In genomic region chr15:80736571-80736970, GRCh38 we compare ENCODE assay signal across 23 cellular contexts. TPM values are rescaled to one million over a fixed set of nuclear protein-coding genes. Genes with fewer than 3 reads are reported as not detected.
DNase-seq lines count a peak whose midpoint lies in the region; TF ChIP-seq lines count a peak whose summit lies in the region.
"Had no signal": no experiment of that assay in that cellular context is flagged by ENCODE, and none has a peak within 500 bp of the region (broad histone marks: within the 10 kb centered on the region; RNA-seq: fewer than 3 reads in every experiment).

No MANE protein-coding gene starts in this region.

- H3K4me3 ChIP-seq in LNCaP clone FGC (ENCODE audit: low read depth, low read length) = no peak overlapping the region
- H3K4me3 ChIP-seq in fibroblast of lung (replicated peaks in 1 of 4; ENCODE audit: control extremely low read depth in 1 of 4, insufficient read depth in 1 of 4, low read depth in 3 of 4, low read length in 4 of 4) = no peak overlapping the region
- H3K4me3 ChIP-seq: lower lobe of right lung had no signal

- H3K36me3 Mint-ChIP-seq in nephron (ENCODE audit: low read depth) (peaks cover 19% of the 10 kb centered on the region), osteocyte (ENCODE audit: unreplicated experiment) (peaks cover 22% of the 10 kb centered on the region)
- H3K36me3 Mint-ChIP-seq: stimulated activated naive B cell treated with anti-CD40 and anti-IgM and Interleukin-4, amounts not matched to agents 10 μg/mL and 1 μg/mL and 100 μg/mL, for 72 hours had no signal

- no peaks in the 10 kb centered on the region for H3K27me3 Mint-ChIP-seq in nephron (ENCODE audit: low read depth)
- H3K27me3 Mint-ChIP-seq in osteocyte (ENCODE audit: unreplicated experiment) = no peaks in the 10 kb centered on the region
- H3K27me3 Mint-ChIP-seq: activated CD8-positive, alpha-beta T cell treated with anti-CD3 and anti-CD28 coated beads for 36 hours; CD4-positive, alpha-beta T cell; progenitor cell of endocrine pancreas; stimulated activated naive B cell treated with anti-CD40 and anti-IgM and Interleukin-4, amounts not matched to agents 10 μg/mL and 1 μg/mL and 100 μg/mL, for 72 hours had no signal

- H3K4me3 Mint-ChIP-seq in nephron = peak overlapping the region in 1 of 3 experiments; percentile 16
- no peak overlapping the region for H3K4me3 Mint-ChIP-seq in osteocyte (ENCODE audit: unreplicated experiment)
- H3K4me3 Mint-ChIP-seq: activated CD8-positive, alpha-beta T cell treated with anti-CD3 and anti-CD28 coated beads for 36 hours; CD4-positive, alpha-beta T cell; stimulated activated naive B cell treated with anti-CD40 and anti-IgM and Interleukin-4, amounts not matched to agents 10 μg/mL and 1 μg/mL and 100 μg/mL, for 72 hours had no signal

- peaks cover 5% of the 10 kb centered on the region for H3K36me3 ChIP-seq in fibroblast of lung (ENCODE audit: control insufficient read depth, insufficient read depth, low read length)
- H3K36me3 ChIP-seq: lower lobe of right lung had no signal

- DNase-seq in LNCaP clone FGC (ENCODE audit: low read depth) (peak; percentile 35), RPMI7951 (ENCODE audit: low read depth) (peak; percentile 11), fibroblast of lung (ENCODE audit: low read depth in 2 of 2) (peak; percentile 8 to 53), osteocyte (ENCODE audit: extremely low spot score, unreplicated experiment) (no peak), HCEC 1CT (no peak), anterior cingulate cortex (lab: John Stamatoyannopoulos, UW) (no peak), GM10266 (ENCODE audit: extremely low spot score) (no peak)
- DNase-seq: activated CD8-positive, alpha-beta T cell treated with anti-CD3 and anti-CD28 coated beads for 36 hours; activated gamma-delta T cell; activated T-cell treated with anti-CD3 and anti-CD28 coated beads for 4 hours; amniotic stem cell; CD4-positive, alpha-beta T cell; DMS153; islet precursor cell; lower lobe of right lung; NCI-H1092; NCI-H748 treated with DMSO at 0.1 percent for 48 hours; stimulated activated CD4-positive, alpha-beta T cell treated with anti-CD3 and anti-CD28 coated beads, Interleukin-2, amount 100 ng/mL, for 48 hours; stimulated activated naive B cell treated with anti-CD40 and anti-IgM and Interleukin-4, amounts not matched to agents 10 μg/mL and 1 μg/mL and 100 μg/mL, for 72 hours; T1000 had no signal

- no peak overlapping the region for H3K27ac ChIP-seq in fibroblast of lung (ENCODE audit: insufficient read depth, low read length)
- H3K27ac ChIP-seq: lower lobe of right lung had no signal

- no peak for TF ChIP-seq CTCF in LNCaP clone FGC (IDR thresholded peaks at IDR 0.05; ENCODE audit: control insufficient read depth, extremely low read depth, insufficient read depth)
- no peak for TF ChIP-seq CTCF in fibroblast of lung (conservative IDR thresholded peaks at IDR 0.05 in 1 of 2, IDR thresholded peaks at IDR 0.05 in 1 of 2; ENCODE audit: low read depth in 1 of 2, low read length in 2 of 2)
- no peak for TF ChIP-seq CTCF in nephron (IDR thresholded peaks at IDR 0.05; ENCODE audit: unreplicated experiment in 3 of 3)
- TF ChIP-seq CTCF in osteocyte (IDR thresholded peaks at IDR 0.05) = no peak
- TF ChIP-seq CTCF in GM10266 (IDR thresholded peaks at IDR 0.05; ENCODE audit: control insufficient read depth, insufficient read depth, low read depth, missing control alignments) = no peak

- no peak overlapping the region for H3K4me2 ChIP-seq in fibroblast of lung (ENCODE audit: extremely low read depth, insufficient read depth, low read length)

- no peak overlapping the region for H2AFZ ChIP-seq in fibroblast of lung (ENCODE audit: low read length)

- no peaks in the 10 kb centered on the region for H3K4me1 ChIP-seq in fibroblast of lung (ENCODE audit: control insufficient read depth, extremely low read depth, insufficient read depth, low read length)

- H3K27ac Mint-ChIP-seq in nephron = peak overlapping the region; percentile 74 to 82 (median 81)
- no peak overlapping the region for H3K27ac Mint-ChIP-seq in osteocyte (ENCODE audit: unreplicated experiment)
- H3K27ac Mint-ChIP-seq: activated CD8-positive, alpha-beta T cell treated with anti-CD3 and anti-CD28 coated beads for 36 hours; CD4-positive, alpha-beta T cell; progenitor cell of endocrine pancreas; stimulated activated naive B cell treated with anti-CD40 and anti-IgM and Interleukin-4, amounts not matched to agents 10 μg/mL and 1 μg/mL and 100 μg/mL, for 72 hours had no signal

- H3K9ac ChIP-seq in fibroblast of lung (ENCODE audit: insufficient read depth, low read length) = no peak overlapping the region

- peaks cover 44% of the 10 kb centered on the region for H3K4me1 Mint-ChIP-seq in nephron
- H3K4me1 Mint-ChIP-seq in osteocyte (ENCODE audit: unreplicated experiment) = peaks cover 12% of the 10 kb centered on the region
- H3K4me1 Mint-ChIP-seq: stimulated activated naive B cell treated with anti-CD40 and anti-IgM and Interleukin-4, amounts not matched to agents 10 μg/mL and 1 μg/mL and 100 μg/mL, for 72 hours had no signal

- H3K9me3 ChIP-seq in fibroblast of lung (ENCODE audit: control insufficient read depth, insufficient read depth, low read depth, low read length) = no peaks in the 10 kb centered on the region
- H3K9me3 ChIP-seq: lower lobe of right lung had no signal

- H3K27me3 ChIP-seq in fibroblast of lung (ENCODE audit: control insufficient read depth, insufficient read depth, low read length) = no peaks in the 10 kb centered on the region

- peaks cover 32% of the 10 kb centered on the region for H3K79me2 ChIP-seq in fibroblast of lung (ENCODE audit: control insufficient read depth, insufficient read depth, low read length)

- H3K9me3 Mint-ChIP-seq in nephron (peaks cover 4% of the 10 kb centered on the region), osteocyte (ENCODE audit: unreplicated experiment) (peaks cover 4% of the 10 kb centered on the region)
- H3K9me3 Mint-ChIP-seq: activated CD8-positive, alpha-beta T cell treated with anti-CD3 and anti-CD28 coated beads for 36 hours had no signal

- no peaks in the 10 kb centered on the region for H4K20me1 ChIP-seq in fibroblast of lung (ENCODE audit: control insufficient read depth, extremely low read depth, insufficient read depth, low read length)

RNA-seq across cellular contexts. Expression of gene ABHD17C, which starts 41.5 kb away (rescaled TPM):
- 4.5 and 7.0 TPM in 2 replicates for total RNA-seq in RPMI7951 (2014; rRNA removed; shearing (Covaris generic))
- total RNA-seq in fibroblast of lung = 9.8 and 14.0 TPM in 2 replicates
- polyA plus RNA-seq in fibroblast of lung = 38.2 and 38.7 TPM in 2 replicates
- 23.5 and 25.7 TPM in 2 replicates for polyA plus RNA-seq in fibroblast of lung (2012)
- polyA minus RNA-seq in fibroblast of lung (ENCODE audit: low replicate concordance) = 7.6 and 35.5 TPM in 2 replicates
- 14.4 and 17.7 TPM in 2 replicates for total RNA-seq in osteocyte

RNA-seq across cellular contexts. Expression of gene CEMIP, which starts 42.6 kb away (rescaled TPM):
- 1.1 and 2.6 TPM in 2 replicates for total RNA-seq in RPMI7951 (2014; rRNA removed; shearing (Covaris generic))
- total RNA-seq in fibroblast of lung (324 and 946 TPM in 2 replicates), osteocyte (445 and 457 TPM in 2 replicates)
- 310 and 1,190 TPM in 2 replicates for polyA plus RNA-seq in fibroblast of lung
- 264 and 1,265 TPM in 2 replicates for polyA plus RNA-seq in fibroblast of lung (2012)
- polyA minus RNA-seq in fibroblast of lung (ENCODE audit: low replicate concordance) = 606 and 2,072 TPM in 2 replicates
- total RNA-seq: activated CD8-positive, alpha-beta T cell treated with anti-CD3 and anti-CD28 coated beads for 36 hours; CD4-positive, alpha-beta T cell; OCI-LY7 had no signal

Comparison
In these comparisons a context has a peak if more than half of its experiments do, and no peak if none do; other contexts are left out.
1. DNase-seq: peak in LNCaP clone FGC (single experiment), RPMI7951 (single experiment) and fibroblast of lung (2 of 2); none in osteocyte (single experiment), HCEC 1CT (single experiment), anterior cingulate cortex (0 of 58) and GM10266 (single experiment).
2. RNA of gene CEMIP, which starts 42.6 kb away (total RNA-seq): 324 to 946 TPM in fibroblast of lung and 445 to 457 TPM in osteocyte; 1.1 to 2.6 TPM in RPMI7951; every median in the first group is over 10 times any median in the second.